1 cellular context compared by ENCODE assay signal in genomic region chr2:43107679-43108078, GRCh38.
TF ChIP-seq lines count a peak whose summit lies in the region.

No MANE protein-coding gene starts in this region.

TF ChIP-seq in H1, 55 proteins besides CTCF, POLR2A, EP300 and RAD21:
- TF ChIP-seq SUZ12 (IDR thresholded peaks at IDR 0.05; ENCODE audit: low read length) (no peak), CHD2 (IDR thresholded peaks at IDR 0.05; ENCODE audit: low read length) (no peak), POU5F1 (IDR thresholded peaks at IDR 0.05; ENCODE audit: low read depth, low read length) (no peak), BACH1 (IDR thresholded peaks at IDR 0.05; ENCODE audit: low read length) (no peak), FOSL1 (IDR thresholded peaks at IDR 0.05; ENCODE audit: insufficient read depth, low read depth, low read length) (no peak), CTBP2 (IDR thresholded peaks at IDR 0.05; ENCODE audit: borderline replicate concordance, insufficient read depth, insufficient read length, low read length) (no peak), NRF1 (IDR thresholded peaks at IDR 0.05; ENCODE audit: low read depth, low read length) (no peak), HDAC6 (IDR thresholded peaks at IDR 0.05; ENCODE audit: low read depth, low read length) (no peak), ZNF274 (IDR thresholded peaks at IDR 0.05; ENCODE audit: borderline replicate concordance, extremely low read depth, low read length) (no peak), EZH2 (IDR thresholded peaks at IDR 0.05; ENCODE audit: low read depth, low read length, severe bottlenecking) (no peak), KDM1A (IDR thresholded peaks at IDR 0.05; ENCODE audit: borderline replicate concordance, low read length) (no peak), BRCA1 (IDR thresholded peaks at IDR 0.05; ENCODE audit: low read depth, low read length) (no peak), BCL11A (IDR thresholded peaks at IDR 0.05; ENCODE audit: low read depth in 2 of 2, low read length in 2 of 2) (no peak), CREB1 (IDR thresholded peaks at IDR 0.05) (no peak), SP2 (IDR thresholded peaks at IDR 0.05; ENCODE audit: low read length) (no peak), GTF2F1 (IDR thresholded peaks at IDR 0.05; ENCODE audit: borderline replicate concordance, low read depth, low read length) (no peak), SIRT6 (IDR thresholded peaks at IDR 0.05; ENCODE audit: low read length) (no peak)
- TF ChIP-seq, protein P1, sequence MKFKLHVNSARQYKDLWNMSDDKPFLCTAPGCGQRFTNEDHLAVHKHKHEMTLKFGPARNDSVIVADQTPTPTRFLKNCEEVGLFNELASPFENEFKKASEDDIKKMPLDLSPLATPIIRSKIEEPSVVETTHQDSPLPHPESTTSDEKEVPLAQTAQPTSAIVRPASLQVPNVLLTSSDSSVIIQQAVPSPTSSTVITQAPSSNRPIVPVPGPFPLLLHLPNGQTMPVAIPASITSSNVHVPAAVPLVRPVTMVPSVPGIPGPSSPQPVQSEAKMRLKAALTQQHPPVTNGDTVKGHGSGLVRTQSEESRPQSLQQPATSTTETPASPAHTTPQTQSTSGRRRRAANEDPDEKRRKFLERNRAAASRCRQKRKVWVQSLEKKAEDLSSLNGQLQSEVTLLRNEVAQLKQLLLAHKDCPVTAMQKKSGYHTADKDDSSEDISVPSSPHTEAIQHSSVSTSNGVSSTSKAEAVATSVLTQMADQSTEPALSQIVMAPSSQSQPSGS (IDR thresholded peaks at IDR 0.05; ENCODE audit: low read length): no peak
- TF ChIP-seq, protein P2, sequence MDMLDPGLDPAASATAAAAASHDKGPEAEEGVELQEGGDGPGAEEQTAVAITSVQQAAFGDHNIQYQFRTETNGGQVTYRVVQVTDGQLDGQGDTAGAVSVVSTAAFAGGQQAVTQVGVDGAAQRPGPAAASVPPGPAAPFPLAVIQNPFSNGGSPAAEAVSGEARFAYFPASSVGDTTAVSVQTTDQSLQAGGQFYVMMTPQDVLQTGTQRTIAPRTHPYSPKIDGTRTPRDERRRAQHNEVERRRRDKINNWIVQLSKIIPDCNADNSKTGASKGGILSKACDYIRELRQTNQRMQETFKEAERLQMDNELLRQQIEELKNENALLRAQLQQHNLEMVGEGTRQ (IDR thresholded peaks at IDR 0.05; ENCODE audit: low read length): no peak
- TF ChIP-seq, protein P3, sequence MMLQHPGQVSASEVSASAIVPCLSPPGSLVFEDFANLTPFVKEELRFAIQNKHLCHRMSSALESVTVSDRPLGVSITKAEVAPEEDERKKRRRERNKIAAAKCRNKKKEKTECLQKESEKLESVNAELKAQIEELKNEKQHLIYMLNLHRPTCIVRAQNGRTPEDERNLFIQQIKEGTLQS (IDR thresholded peaks at IDR 0.05; ENCODE audit: insufficient read depth, low read depth, low read length): no peak
